In genomic region chr17:57102660-57103059, GRCh38 we compare ENCODE assay signal across 7 cellular contexts. TPM values are rescaled to one million over a fixed set of nuclear protein-coding genes. Genes with fewer than 3 reads are reported as not detected.
A peak's percentile ranks its signal among the peaks of the same experiment; 100 is the strongest.
DNase-seq lines count a peak whose midpoint lies in the region; ATAC-seq and TF ChIP-seq lines count a peak whose summit lies in the region.
"Not testable (repeated sequence)": the region's sequence is repeated elsewhere in the genome, so short reads cannot be mapped to it uniquely, and the experiment has no call there.

No MANE protein-coding gene starts in this region.

- DNase-seq in coronary artery (ENCODE audit: low spot score); heart right ventricle; right atrium auricular region (ENCODE audit: low spot score); mesendoderm; gastrocnemius medialis; tibial artery: not testable (repeated sequence)

- H2BK5ac ChIP-seq in mesendoderm (ENCODE audit: low read length) = not testable (repeated sequence)

- H4K20me1 ChIP-seq in BLaER1 treated with 17β-estradiol and CSF1 and Interleukin-3, amounts not matched to agents 10 nM and 100 nM = peaks cover 47 to 100% (median 99%) of the 10 kb centered on the region in 11 experiments; a peak in 21 of 22 replicates

- not testable (repeated sequence) for H4K5ac ChIP-seq in mesendoderm (ENCODE audit: low read length)

- peak overlapping the region in 7 of 11 experiments; percentile 36 to 71 (median 47); a peak in 7 of 22 replicates for H3K4me2 ChIP-seq in BLaER1 treated with 17β-estradiol and CSF1 and Interleukin-3, amounts not matched to agents 10 nM and 100 nM
- H3K4me2 ChIP-seq in mesendoderm (ENCODE audit: low read length) = not testable (repeated sequence)

- H3K9ac ChIP-seq in BLaER1 treated with 17β-estradiol and CSF1 and Interleukin-3, amounts not matched to agents 10 nM and 100 nM; mesendoderm (ENCODE audit: low read length): not testable (repeated sequence)

- peaks cover 30% of the 10 kb centered on the region for H3K79me1 ChIP-seq in mesendoderm (ENCODE audit: low read length)

- H4K8ac ChIP-seq in mesendoderm (ENCODE audit: low read depth, low read length) = not testable (repeated sequence)

- TF ChIP-seq CTCF in coronary artery (IDR thresholded peaks at IDR 0.05); heart right ventricle (IDR thresholded peaks at IDR 0.05); right atrium auricular region (IDR thresholded peaks at IDR 0.05); gastrocnemius medialis (IDR thresholded peaks at IDR 0.05 in 4 of 5, conservative IDR thresholded peaks at IDR 0.05 in 1 of 5); tibial artery (IDR thresholded peaks at IDR 0.05): not testable (repeated sequence)

- not testable (repeated sequence) for H2AK5ac ChIP-seq in mesendoderm (ENCODE audit: low read length)

- H3K9me3 ChIP-seq in BLaER1 treated with 17β-estradiol and CSF1 and Interleukin-3, amounts not matched to agents 10 nM and 100 nM (replicated peaks in 1 of 11); heart right ventricle; right atrium auricular region; gastrocnemius medialis; tibial artery: not testable (repeated sequence)

- not testable (repeated sequence) for H2BK120ac ChIP-seq in mesendoderm (ENCODE audit: low read depth, low read length)

- H3K4me3 ChIP-seq in BLaER1 treated with 17β-estradiol and CSF1 and Interleukin-3, amounts not matched to agents 10 nM and 100 nM; coronary artery; heart right ventricle; right atrium auricular region; mesendoderm (ENCODE audit: low read length); gastrocnemius medialis; tibial artery: not testable (repeated sequence)

- H3K36me3 ChIP-seq in BLaER1 treated with 17β-estradiol and CSF1 and Interleukin-3, amounts not matched to agents 10 nM and 100 nM = peaks cover 11 to 65% (median 48%) of the 10 kb centered on the region in 11 experiments
- H3K36me3 ChIP-seq in heart right ventricle (peaks cover 0 to 17% (median 0%) of the 10 kb centered on the region in 9 donors), tibial artery (peaks cover 0 to 22% (median 6%) of the 10 kb centered on the region in 3 donors)
- H3K36me3 ChIP-seq in right atrium auricular region; mesendoderm (ENCODE audit: control insufficient read depth, insufficient read depth, low read length); gastrocnemius medialis: not testable (repeated sequence)

- not testable (repeated sequence) for ATAC-seq in heart right ventricle, gastrocnemius medialis

- H3K4me1 ChIP-seq in BLaER1 treated with 17β-estradiol and CSF1 and Interleukin-3, amounts not matched to agents 10 nM and 100 nM = peaks cover 14 to 48% (median 41%) of the 10 kb centered on the region in 10 experiments
- peaks cover 11 to 92% (median 48%) of the 10 kb centered on the region in 9 donors for H3K4me1 ChIP-seq in heart right ventricle
- H3K4me1 ChIP-seq in right atrium auricular region = peaks cover 0 to 54% of the 10 kb centered on the region in 2 donors
- peaks cover 18% of the 10 kb centered on the region for H3K4me1 ChIP-seq in mesendoderm (ENCODE audit: control insufficient read depth, low read depth, low read length)
- H3K4me1 ChIP-seq in gastrocnemius medialis = peaks cover 63 to 76% of the 10 kb centered on the region in 2 donors
- peaks cover 0 to 100% (median 58%) of the 10 kb centered on the region in 4 donors for H3K4me1 ChIP-seq in tibial artery

- WGBS in heart right ventricle, 2 donors = 62 to 69% methylated on average over 12 of the region's 12 CpGs
- no CpG with 5 or more reads among the region's 12 CpGs for WGBS in mesendoderm (ENCODE audit: extremely low coverage, insufficient coverage, low lambda C conversion rate)

- not testable (repeated sequence) for H3K23ac ChIP-seq in mesendoderm (ENCODE audit: low read length)

- not testable (repeated sequence) for H3K18ac ChIP-seq in mesendoderm (ENCODE audit: low read length)

- in situ Hi-C loops in gastrocnemius medialis (cut with MboI; ENCODE audit: low sequenced_read_pairs in 4 of 4) = loop anchor here in 1 of 4 donors (25.0 kb wide), 1 partner anchor 1010 kb away; no protein-coding TSS in a partner anchor

- not testable (repeated sequence) for TF ChIP-seq POLR2A in gastrocnemius medialis (IDR thresholded peaks at IDR 0.05)

- not testable (repeated sequence) for H3K27ac ChIP-seq in BLaER1 treated with 17β-estradiol and CSF1 and Interleukin-3, amounts not matched to agents 10 nM and 100 nM; mesendoderm (ENCODE audit: low read depth, low read length)
- H3K27ac ChIP-seq in coronary artery (peak overlapping the region; percentile 15 to 29), heart right ventricle (peak overlapping the region in 6 of 10 donors; percentile 1 to 61 (median 20)), right atrium auricular region (peak overlapping the region; percentile 43 to 91), gastrocnemius medialis (peak overlapping the region; percentile 91 to 99 (median 95)), tibial artery (peak overlapping the region; percentile 92 to 98)

- not testable (repeated sequence) for H3K4ac ChIP-seq in mesendoderm (ENCODE audit: low read depth, low read length)

- H3K27me3 ChIP-seq in BLaER1 treated with 17β-estradiol and CSF1 and Interleukin-3, amounts not matched to agents 10 nM and 100 nM; heart right ventricle; right atrium auricular region; mesendoderm (ENCODE audit: insufficient read depth, low read length, poor library complexity); gastrocnemius medialis; tibial artery: not testable (repeated sequence)

- H3K56ac ChIP-seq in mesendoderm (ENCODE audit: low read length) = peak overlapping the region; percentile 15

- H3K79me2 ChIP-seq in mesendoderm (ENCODE audit: control insufficient read depth, insufficient read depth, low read length) = peaks cover 37% of the 10 kb centered on the region

- H2BK15ac ChIP-seq in mesendoderm (replicated peaks; ENCODE audit: low read depth) = not testable (repeated sequence)

- intact Hi-C loops in heart right ventricle (cut with DNase I); tibial artery (cut with DNase I; ENCODE audit: low total_unique reads): not testable (repeated sequence)
- intact Hi-C loops in gastrocnemius medialis (cut with DNase I; ENCODE audit: low total_unique reads) = loop anchor here (10.0 kb wide), 2 partner anchors 268 to 482 kb away; partner anchors contain the start of genes C17orf67 and DGKE

RNA-seq across cellular contexts. Expression of gene AKAP1, which starts 17.6 kb away (rescaled TPM):
- total RNA-seq in heart right ventricle (100 to 1,000 TPM; 107 to 234 (median 160) TPM), right atrium auricular region (100 to 1,000 TPM in 1 of 2 donors, 10 to 100 TPM in 1; 90.4 to 139 TPM), gastrocnemius medialis (100 to 1,000 TPM in 2 of 4 donors, 10 to 100 TPM in 2; 57.5 to 174 (median 117) TPM)
- polyA plus RNA-seq in heart right ventricle = 100 to 1,000 TPM in 1 of 2 donors, 10 to 100 TPM in 1; 31.0 to 101 TPM
- polyA plus RNA-seq in mesendoderm (2013, experiment 1 of 2) = 32.9 TPM
- 34.0 TPM for polyA plus RNA-seq in mesendoderm (2013, experiment 2 of 2)
